In genomic region chr16:75789237-75789636, GRCh38 we compare ENCODE assay signal across 9 cellular contexts.
A peak's percentile ranks its signal among the peaks of the same experiment; 100 is the strongest.
DNase-seq lines count a peak whose midpoint lies in the region; ATAC-seq and TF ChIP-seq lines count a peak whose summit lies in the region.
"Had no signal": no experiment of that assay in that cellular context is flagged by ENCODE, and none has a peak within 500 bp of the region (broad histone marks: within the 10 kb centered on the region; RNA-seq: fewer than 3 reads in every experiment).

No MANE protein-coding gene starts in this region.

- no peak overlapping the region for H2AFZ ChIP-seq in PC-3 (ENCODE audit: low read length)

- no peaks in the 10 kb centered on the region for H3K9me3 ChIP-seq in PC-3 (ENCODE audit: low read length)
- H3K9me3 ChIP-seq: BLaER1 treated with 17β-estradiol and CSF1 and Interleukin-3, amounts not matched to agents 10 nM and 100 nM had no signal

- BruUV-seq in PC-3 (replicated peaks; lab: Mats Ljungman, UMichigan) = no TSS peak

- H3K27me3 ChIP-seq in PC-3 (ENCODE audit: low read length) (0 out of 2 replicates have a peak, but pooled peaks cover 5% of the 10 kb centered on the region), dorsolateral prefrontal cortex (peaks cover 0 to 4% (median 0%) of the 10 kb centered on the region in 45 donors)
- H3K27me3 ChIP-seq: BLaER1 treated with 17β-estradiol and CSF1 and Interleukin-3, amounts not matched to agents 10 nM and 100 nM had no signal

- no peak overlapping the region for H3K9ac ChIP-seq in PC-3 (ENCODE audit: low read length)
- H3K9ac ChIP-seq: BLaER1 treated with 17β-estradiol and CSF1 and Interleukin-3, amounts not matched to agents 10 nM and 100 nM had no signal

- no peaks in the 10 kb centered on the region for H4K20me1 ChIP-seq in PC-3 (ENCODE audit: low read length)
- H4K20me1 ChIP-seq: BLaER1 treated with 17β-estradiol and CSF1 and Interleukin-3, amounts not matched to agents 10 nM and 100 nM had no signal

- no peak overlapping the region for H3K4me2 ChIP-seq in PC-3 (ENCODE audit: low read length)

- no peaks in the 10 kb centered on the region for H3F3A ChIP-seq in PC-3 (ENCODE audit: low read length, unreplicated experiment)

- CTCF ChIA-PET in PC-3 (lab: Charles Lee) = no interaction called here

- H3K9me2 ChIP-seq in PC-3 (replicated peaks; ENCODE audit: low read length) = no peaks in the 10 kb centered on the region

- peak; percentile 31 for DNase-seq in NCI-H1436 (lab: John Stamatoyannopoulos, UW)
- no peak for DNase-seq in NCI-H1436 treated with DMSO at 0.1 percent for 48 hours (lab: John Stamatoyannopoulos, UW)
- peak; percentile 62 for DNase-seq in HuH-7 (ENCODE audit: low spot score)
- peak; percentile 67 for DNase-seq in PC-3
- DNase-seq in dorsolateral prefrontal cortex = no peak
- DNase-seq in myocyte (ENCODE audit: low read depth) = peak; percentile 63
- DNase-seq in activated CD4-positive, alpha-beta T cell treated with anti-CD3 and anti-CD28 coated beads, Interleukin-2, amount 50 U/mL, for 48 hours = no peak

- no peak overlapping the region for H3K27ac ChIP-seq in PC-3 (ENCODE audit: low read length)
- H3K27ac ChIP-seq in dorsolateral prefrontal cortex = peak overlapping the region in 1 of 59 donors; percentile 21
- H3K27ac ChIP-seq: BLaER1 treated with 17β-estradiol and CSF1 and Interleukin-3, amounts not matched to agents 10 nM and 100 nM had no signal

- ATAC-seq in GM21390 (IDR thresholded peaks at IDR 0.05; ENCODE audit: unreplicated experiment) (peak; percentile 67), PC-3 (peak; percentile 50; the same call in 1 of the 2 replicates)

- no peaks in the 10 kb centered on the region for H3K4me1 ChIP-seq in PC-3 (ENCODE audit: insufficient read depth, low read length)

- no peaks in the 10 kb centered on the region for H3K79me2 ChIP-seq in PC-3 (ENCODE audit: low read length)

- intact Hi-C loops in PC-3 (cut with micrococcal nuclease) = loop anchor here (1.0 to 10.0 kb wide), 3 partner anchors 864 to 1382 kb away; no protein-coding TSS in a partner anchor
- intact Hi-C loops in dorsolateral prefrontal cortex (cut with DNase I) = loop anchor here in 1 of 2 donors (2.0 kb wide), 1 partner anchor 1382 kb away; no protein-coding TSS in a partner anchor

- H3K36me3 ChIP-seq in PC-3 (ENCODE audit: low read depth, low read length) = no peaks in the 10 kb centered on the region
- H3K36me3 ChIP-seq: BLaER1 treated with 17β-estradiol and CSF1 and Interleukin-3, amounts not matched to agents 10 nM and 100 nM had no signal

- POLR2A ChIA-PET in PC-3 (lab: Charles Lee; ENCODE audit: unreplicated experiment) = no interaction called here

- H3K4me3 ChIP-seq in PC-3 (ENCODE audit: low read length) (no peak overlapping the region), dorsolateral prefrontal cortex (peak overlapping the region in 2 of 59 donors; percentile 2 to 20)
- H3K4me3 ChIP-seq: BLaER1 treated with 17β-estradiol and CSF1 and Interleukin-3, amounts not matched to agents 10 nM and 100 nM had no signal

- TF ChIP-seq CTCF in PC-3 (conservative IDR thresholded peaks at IDR 0.05; ENCODE audit: low read depth, low read length) (peak; percentile 84), dorsolateral prefrontal cortex (IDR thresholded peaks at IDR 0.05 in 54 of 56, conservative IDR thresholded peaks at IDR 0.05 in 2 of 56; ENCODE audit: low read depth in 1 of 56, partially characterized antibody in 56 of 56) (peak; percentile 82 to 98 (median 94))

Comparison
In these comparisons a context has a peak if more than half of its experiments do, and no peak if none do; other contexts are left out.
1. DNase-seq: peak in NCI-H1436 (single experiment), HuH-7 (single experiment), PC-3 (single experiment) and myocyte (single experiment); none in NCI-H1436 treated with DMSO at 0.1 percent for 48 hours (single experiment), dorsolateral prefrontal cortex (0 of 10) and activated CD4-positive, alpha-beta T cell treated with anti-CD3 and anti-CD28 coated beads, Interleukin-2, amount 50 U/mL, for 48 hours (0 of 2).